In the genomic region with DNA sequence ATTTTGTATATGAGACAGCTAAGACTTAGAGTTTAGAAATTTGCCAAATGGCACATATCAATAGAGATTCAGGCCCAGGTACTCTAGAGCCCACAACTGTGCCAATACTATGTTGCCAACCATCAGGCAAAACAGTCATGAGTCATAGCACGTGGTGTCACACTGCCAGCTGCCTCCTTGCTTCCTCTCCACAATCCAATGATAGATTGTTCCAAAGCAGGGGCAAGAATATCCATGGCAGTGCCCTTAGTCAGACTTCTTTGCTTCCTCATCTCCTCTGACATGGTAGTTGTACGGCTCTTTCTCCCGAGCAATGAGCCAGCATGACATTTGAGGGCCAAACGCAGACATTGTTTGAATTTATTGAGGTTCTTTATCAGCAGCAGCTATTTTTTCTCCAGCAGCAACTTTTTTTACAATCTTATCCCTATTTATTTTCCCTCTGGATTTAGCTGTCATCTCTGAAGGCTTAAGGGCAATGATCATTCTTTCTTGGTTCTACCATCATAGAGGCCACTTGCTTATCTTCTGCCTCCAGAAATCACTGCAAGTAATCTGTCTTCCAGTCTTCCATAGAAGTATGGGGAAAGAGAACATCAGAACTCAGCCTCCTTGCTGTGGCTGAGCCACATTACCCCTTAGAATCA, we compare ENCODE assay signal across 21 cellular contexts.
DNase-seq lines count a peak whose midpoint lies in the region; ATAC-seq and TF ChIP-seq lines count a peak whose summit lies in the region.
"Had no signal": no experiment of that assay in that cellular context is flagged by ENCODE, and none has a peak within 500 bp of the region (broad histone marks: within the 10 kb centered on the region; RNA-seq: fewer than 3 reads in every experiment).

No MANE protein-coding gene starts in this region.

- H3K9me3 ChIP-seq in stomach smooth muscle (ENCODE audit: control insufficient read depth in 2 of 2, low read length in 2 of 2) = peaks cover 0 to 5% of the 10 kb centered on the region in 2 donors
- H3K9me3 ChIP-seq: heart right ventricle, mucosa of descending colon had no signal

- TF ChIP-seq CTCF in fibroblast of pulmonary artery (IDR thresholded peaks at IDR 0.05; ENCODE audit: low read length, missing control alignments) = no peak

- no peak overlapping the region for H3K9ac ChIP-seq in stomach smooth muscle (ENCODE audit: low read length in 2 of 2)

- H3K36me3 ChIP-seq in stomach smooth muscle (ENCODE audit: control insufficient read depth in 2 of 2, insufficient read depth in 2 of 2, low read length in 2 of 2) = no peaks in the 10 kb centered on the region
- H3K36me3 ChIP-seq: heart right ventricle had no signal

- peaks cover 16% of the 10 kb centered on the region for H3K4me1 ChIP-seq in stomach smooth muscle (ENCODE audit: control insufficient read depth, insufficient read depth, low read length)
- H3K4me1 ChIP-seq: heart right ventricle had no signal

- DNase-seq in NCI-H2171 treated with DMSO at 0.1 percent for 48 hours (lab: John Stamatoyannopoulos, UW) (peak; percentile 5), NCI-H2171 (lab: John Stamatoyannopoulos, UW) (no peak), SK-MEL-5 (ENCODE audit: low read depth, low spot score) (peak; percentile 1), fibroblast of pulmonary artery (ENCODE audit: low read depth) (peak; percentile 18), NCI-H2107 treated with DMSO at 0.1 percent for 48 hours (lab: John Stamatoyannopoulos, UW; ENCODE audit: unreplicated experiment) (no peak)
- DNase-seq: activated CD4-positive, alpha-beta T cell treated with anti-CD3 and anti-CD28 coated beads, Interleukin-2, amount 50 U/mL, for 48 hours; activated T-cell treated with anti-CD3 and anti-CD28 coated beads, Interleukin-2, amount 50 U/mL, for 72 hours; CD4-positive, alpha-beta memory T cell; cerebellar nuclear complex; heart right ventricle; KG1; mucosa of descending colon; NCI-H1417 treated with DMSO at 0.1 percent for 48 hours; NCI-H510A treated with DMSO at 0.1 percent for 48 hours; small intestine had no signal

- peak overlapping the region; percentile 80 for H3K27ac ChIP-seq in stomach smooth muscle (ENCODE audit: low read length)
- H3K27ac ChIP-seq: heart right ventricle, HL-60, SK-N-MC had no signal

- H3K4me3 ChIP-seq in fibroblast of pulmonary artery (replicated peaks; ENCODE audit: low read depth, low read length) = no peak overlapping the region
- H3K4me3 ChIP-seq in stomach smooth muscle (ENCODE audit: low read length in 2 of 2) = no peak overlapping the region
- H3K4me3 ChIP-seq: heart right ventricle, mucosa of descending colon, SK-N-MC had no signal

- no peaks in the 10 kb centered on the region for H3K27me3 ChIP-seq in stomach smooth muscle (ENCODE audit: control insufficient read depth in 1 of 2, insufficient read depth in 2 of 2, low read length in 2 of 2)

- in situ Hi-C loops in SK-MEL-5 (cut with HindIII; ENCODE audit: low pct_unique_long_range_greater_than_20kb, low sequenced_read_pairs) = no loop called here

- ATAC-seq in HG03196 (IDR thresholded peaks at IDR 0.05; ENCODE audit: unreplicated experiment) (no peak), HG03139 (IDR thresholded peaks at IDR 0.05; ENCODE audit: unreplicated experiment) (no peak)
- ATAC-seq: activated T-cell treated with anti-CD3 and anti-CD28 coated beads, Interleukin-2, amount 50 U/mL, for 72 hours; mucosa of descending colon; stimulated activated memory B cell treated with anti-CD40 and anti-IgM and Interleukin-4, amounts not matched to agents 10 μg/mL and 1 μg/mL and 100 μg/mL, for 72 hours had no signal

Comparison
In these comparisons a context has a peak if more than half of its experiments do, and no peak if none do; other contexts are left out.
1. DNase-seq: peak in NCI-H2171 treated with DMSO at 0.1 percent for 48 hours (single experiment), SK-MEL-5 (single experiment) and fibroblast of pulmonary artery (single experiment); none in NCI-H2171 (single experiment) and NCI-H2107 treated with DMSO at 0.1 percent for 48 hours (single experiment).